Comparison of ENCODE assay signal across 1 cellular context in genomic region chr22:41541484-41541883, GRCh38.
TF ChIP-seq lines count a peak whose summit lies in the region.

No MANE protein-coding gene starts in this region.

TF ChIP-seq in GM23338, 12 proteins besides CTCF, POLR2A, EP300 and RAD21 (continued from another document):
- TF ChIP-seq REST (IDR thresholded peaks at IDR 0.05; ENCODE audit: unreplicated experiment) (no peak), ZNF462 (CRISPR knock-in tag; IDR thresholded peaks at IDR 0.05) (no peak)
